ENCODE assay signal across 1 cellular context in genomic region chr2:233706720-233707119, GRCh38.
TF ChIP-seq lines count a peak whose summit lies in the region.

No MANE protein-coding gene starts in this region.

TF ChIP-seq in H1, 55 proteins besides CTCF, POLR2A, EP300 and RAD21:
- TF ChIP-seq CHD7 (IDR thresholded peaks at IDR 0.05; ENCODE audit: insufficient replicate concordance, low read length) (no peak), HDAC6 (IDR thresholded peaks at IDR 0.05; ENCODE audit: low read depth, low read length) (no peak), KDM5A (IDR thresholded peaks at IDR 0.05; ENCODE audit: low read length) (no peak), PHF8 (conservative IDR thresholded peaks at IDR 0.05; ENCODE audit: low read depth, low read length) (no peak), CHD1 (IDR thresholded peaks at IDR 0.05; ENCODE audit: low read depth, low read length) (no peak)
